1 cellular context compared by ENCODE assay signal in genomic region chr15:89767411-89767915, GRCh38.
TF ChIP-seq lines count a peak whose summit lies in the region.

No MANE protein-coding gene starts in this region.

TF ChIP-seq in H1, 55 proteins besides CTCF, POLR2A, EP300 and RAD21:
- TF ChIP-seq JUN (IDR thresholded peaks at IDR 0.05; ENCODE audit: low read depth, low read length) (no peak), GABPA (IDR thresholded peaks at IDR 0.05; ENCODE audit: borderline replicate concordance, insufficient read depth, low read length) (no peak), MAFK (IDR thresholded peaks at IDR 0.05; ENCODE audit: low read depth, low read length) (no peak), EZH2 (IDR thresholded peaks at IDR 0.05; ENCODE audit: low read depth, low read length, severe bottlenecking) (no peak), MAX (IDR thresholded peaks at IDR 0.05) (no peak), SP1 (IDR thresholded peaks at IDR 0.05; ENCODE audit: low read depth, low read length) (no peak), CTBP2 (IDR thresholded peaks at IDR 0.05; ENCODE audit: borderline replicate concordance, insufficient read depth, insufficient read length, low read length) (no peak), SIRT6 (IDR thresholded peaks at IDR 0.05; ENCODE audit: low read length) (no peak), USF2 (IDR thresholded peaks at IDR 0.05; ENCODE audit: low read length) (no peak), SIN3A (conservative IDR thresholded peaks at IDR 0.05 in 1 of 2, IDR thresholded peaks at IDR 0.05 in 1 of 2; ENCODE audit: low read depth in 1 of 2, low read length in 2 of 2) (no peak), ZNF274 (IDR thresholded peaks at IDR 0.05; ENCODE audit: borderline replicate concordance, extremely low read depth, low read length) (no peak)
